26 cellular contexts compared by ENCODE assay signal in the genomic region with DNA sequence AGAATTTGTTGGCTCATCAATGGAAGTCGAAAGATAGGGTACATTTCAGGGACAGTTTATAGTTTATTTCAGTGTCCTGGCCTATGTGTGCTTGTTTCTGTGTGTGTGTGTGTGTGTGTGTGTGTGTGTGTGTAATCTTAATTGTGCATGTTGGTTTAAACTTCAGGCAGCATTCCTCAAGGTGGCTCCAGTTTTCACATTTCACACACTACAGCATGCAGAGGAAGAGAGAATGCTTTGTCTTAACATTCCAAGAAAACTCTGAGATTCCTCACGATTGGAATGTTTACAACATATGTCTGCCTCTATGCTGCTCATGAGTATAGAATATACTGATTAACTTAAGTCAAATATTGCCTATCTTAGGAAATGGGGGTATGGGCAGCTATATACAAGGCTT.
A peak's percentile ranks its signal among the peaks of the same experiment; 100 is the strongest.
DNase-seq lines count a peak whose midpoint lies in the region; TF ChIP-seq lines count a peak whose summit lies in the region.
"Had no signal": no experiment of that assay in that cellular context is flagged by ENCODE, and none has a peak within 500 bp of the region (broad histone marks: within the 10 kb centered on the region; RNA-seq: fewer than 3 reads in every experiment).

No MANE protein-coding gene starts in this region.

- DNase-seq in OCI-M1 (lab: John Stamatoyannopoulos, UW) (peak; percentile 42), endodermal cell (no peak), left kidney (ENCODE audit: low read depth, low spot score) (peak; percentile 40), NCI-H226 (no peak), uterus (no peak)
- DNase-seq in activated CD4-positive, alpha-beta memory T cell treated with anti-CD3 and anti-CD28 coated beads for 36 hours: no peak
- no peak for DNase-seq in activated CD4-positive, alpha-beta T cell treated with anti-CD3 and anti-CD28 coated beads for 4 hours
- DNase-seq: activated CD4-positive, alpha-beta T cell treated with anti-CD3 and anti-CD28 coated beads for 36 hours; anterior cingulate cortex; CD8-positive, alpha-beta memory T cell; H7; left ventricle myocardium inferior; MV-4-11; NCI-H1436; NCI-H2107; NCI-H446 treated with DMSO at 0.1 percent for 48 hours; NCI-H82; sigmoid colon; stimulated activated CD4-positive, alpha-beta T cell treated with anti-CD3 and anti-CD28 coated beads, Interleukin-4, amount 100 ng/mL, for 24 hours; SW 1271; thyroid gland had no signal

- H3K27me3 ChIP-seq in endodermal cell (ENCODE audit: control insufficient read depth, insufficient read depth, low read length, poor library complexity, severe bottlenecking) (no peaks in the 10 kb centered on the region), uterus (no peaks in the 10 kb centered on the region)
- H3K27me3 ChIP-seq: sigmoid colon, thyroid gland, vagina had no signal

- no peak overlapping the region for H3K4me3 ChIP-seq in endodermal cell (ENCODE audit: low read length)
- H3K4me3 ChIP-seq in uterus: no peak overlapping the region
- H3K4me3 ChIP-seq: left ventricle myocardium inferior, prostate gland, sigmoid colon, thyroid gland, vagina had no signal

- POLR2A ChIA-PET in activated CD4-positive, alpha-beta memory T cell treated with anti-CD3 and anti-CD28 coated beads for 36 hours (lab: Charles Lee): no interaction called here

- H3K36me3 ChIP-seq in endodermal cell (ENCODE audit: control insufficient read depth, insufficient read depth, low read length) (no peaks in the 10 kb centered on the region), uterus (peaks cover 0 to 2% of the 10 kb centered on the region in 2 donors)
- H3K36me3 ChIP-seq: left ventricle myocardium inferior, prostate gland, sigmoid colon, thyroid gland, vagina had no signal

- no peak overlapping the region for H3K4me3 Mint-ChIP-seq in endodermal cell
- no peak overlapping the region for H3K4me3 Mint-ChIP-seq in activated CD4-positive, alpha-beta memory T cell treated with anti-CD3 and anti-CD28 coated beads for 36 hours
- H3K4me3 Mint-ChIP-seq: activated CD4-positive, alpha-beta T cell treated with anti-CD3 and anti-CD28 coated beads for 36 hours; activated naive CD4-positive, alpha-beta T cell treated with anti-CD3 and anti-CD28 coated beads, Interleukin-2, amount 50 U/mL, for 24 hours; CD8-positive, alpha-beta memory T cell; central memory CD8-positive, alpha-beta T cell had no signal

- no peak for TF ChIP-seq POLR2A in uterus (IDR thresholded peaks at IDR 0.05)

- H3K36me3 Mint-ChIP-seq in endodermal cell (ENCODE audit: low read depth): no peaks in the 10 kb centered on the region
- H3K36me3 Mint-ChIP-seq in activated CD4-positive, alpha-beta memory T cell treated with anti-CD3 and anti-CD28 coated beads for 36 hours: no peaks in the 10 kb centered on the region
- H3K36me3 Mint-ChIP-seq: activated naive CD4-positive, alpha-beta T cell treated with anti-CD3 and anti-CD28 coated beads, Interleukin-2, amount 50 U/mL, for 24 hours; CD8-positive, alpha-beta memory T cell had no signal

- H3K27me3 Mint-ChIP-seq in endodermal cell (ENCODE audit: insufficient read depth): no peaks in the 10 kb centered on the region
- no peaks in the 10 kb centered on the region for H3K27me3 Mint-ChIP-seq in activated CD4-positive, alpha-beta memory T cell treated with anti-CD3 and anti-CD28 coated beads for 36 hours
- H3K27me3 Mint-ChIP-seq: activated CD4-positive, alpha-beta T cell treated with anti-CD3 and anti-CD28 coated beads for 36 hours; activated naive CD4-positive, alpha-beta T cell treated with anti-CD3 and anti-CD28 coated beads, Interleukin-2, amount 50 U/mL, for 24 hours; CD8-positive, alpha-beta memory T cell; central memory CD8-positive, alpha-beta T cell had no signal

- H3K4me1 ChIP-seq in endodermal cell (ENCODE audit: control insufficient read depth, insufficient read depth, low read length) (no peaks in the 10 kb centered on the region), uterus (no peaks in the 10 kb centered on the region)
- H3K4me1 ChIP-seq: left ventricle myocardium inferior, prostate gland, thyroid gland, vagina had no signal

- no peaks in the 10 kb centered on the region for H3K9me3 Mint-ChIP-seq in endodermal cell
- no peaks in the 10 kb centered on the region for H3K9me3 Mint-ChIP-seq in activated CD4-positive, alpha-beta memory T cell treated with anti-CD3 and anti-CD28 coated beads for 36 hours
- H3K9me3 Mint-ChIP-seq: activated naive CD4-positive, alpha-beta T cell treated with anti-CD3 and anti-CD28 coated beads, Interleukin-2, amount 50 U/mL, for 24 hours had no signal

- no peaks in the 10 kb centered on the region for H3K9me3 ChIP-seq in endodermal cell (ENCODE audit: control insufficient read depth, low read length)
- H3K9me3 ChIP-seq in uterus: no peaks in the 10 kb centered on the region
- H3K9me3 ChIP-seq: left ventricle myocardium inferior, prostate gland, sigmoid colon, thyroid gland, vagina had no signal

- TF ChIP-seq CTCF in endodermal cell (conservative IDR thresholded peaks at IDR 0.05) (no peak), uterus (IDR thresholded peaks at IDR 0.05) (no peak)

- intact Hi-C loops in activated CD4-positive, alpha-beta memory T cell treated with anti-CD3 and anti-CD28 coated beads for 36 hours (cut with micrococcal nuclease): no loop called here
- intact Hi-C loops in uterus (cut with DNase I; ENCODE audit: low total_unique reads): no loop called here

- WGBS in endodermal cell (ENCODE audit: insufficient coverage in 1 of 2, insufficient read length in 1 of 2), 2 experiments: 67 to 97% methylated on average over 1 to 2 of the region's 2 CpGs

- no peak overlapping the region for H3K9ac ChIP-seq in endodermal cell (ENCODE audit: extremely low read depth, low read length, poor library complexity, severe bottlenecking)

- no peaks in the 10 kb centered on the region for H3K4me1 Mint-ChIP-seq in endodermal cell
- H3K4me1 Mint-ChIP-seq in activated CD4-positive, alpha-beta memory T cell treated with anti-CD3 and anti-CD28 coated beads for 36 hours (ENCODE audit: low read depth): no peaks in the 10 kb centered on the region
- H3K4me1 Mint-ChIP-seq: activated CD4-positive, alpha-beta T cell treated with anti-CD3 and anti-CD28 coated beads for 36 hours; activated naive CD4-positive, alpha-beta T cell treated with anti-CD3 and anti-CD28 coated beads, Interleukin-2, amount 50 U/mL, for 24 hours; CD8-positive, alpha-beta memory T cell; central memory CD8-positive, alpha-beta T cell had no signal

- H3K27ac Mint-ChIP-seq in endodermal cell: peak overlapping the region; percentile 62
- no peak overlapping the region for H3K27ac Mint-ChIP-seq in activated CD4-positive, alpha-beta memory T cell treated with anti-CD3 and anti-CD28 coated beads for 36 hours
- H3K27ac Mint-ChIP-seq: activated CD4-positive, alpha-beta T cell treated with anti-CD3 and anti-CD28 coated beads for 36 hours; activated naive CD4-positive, alpha-beta T cell treated with anti-CD3 and anti-CD28 coated beads, Interleukin-2, amount 50 U/mL, for 24 hours; activated T-helper 2 cell treated with anti-CD3 and anti-CD28 coated beads, Interferon-gamma antibody, Interleukin-2, Interleukin-4, amounts not matched to agents 10 μg/mL and 5 μg/mL and 100 μg/mL, durations not matched to agents 14 hours and 24 hours and 36 hours; CD8-positive, alpha-beta memory T cell had no signal

- CTCF ChIA-PET in activated CD4-positive, alpha-beta memory T cell treated with anti-CD3 and anti-CD28 coated beads for 36 hours (lab: Charles Lee): no interaction called here

- H3K27ac ChIP-seq in endodermal cell (ENCODE audit: low read depth, low read length): no peak overlapping the region
- no peak overlapping the region for H3K27ac ChIP-seq in uterus
- H3K27ac ChIP-seq: left ventricle myocardium inferior, prostate gland, thyroid gland, vagina had no signal

Comparison
In these comparisons a context has a peak if more than half of its experiments do, and no peak if none do; other contexts are left out.
1. DNase-seq: peak in OCI-M1 (single experiment) and left kidney (single experiment); none in endodermal cell (single experiment), NCI-H226 (single experiment), activated CD4-positive, alpha-beta memory T cell treated with anti-CD3 and anti-CD28 coated beads for 36 hours (single experiment), uterus (0 of 2) and activated CD4-positive, alpha-beta T cell treated with anti-CD3 and anti-CD28 coated beads for 4 hours (0 of 2).